25 cellular contexts compared by ENCODE assay signal in the genomic region with DNA sequence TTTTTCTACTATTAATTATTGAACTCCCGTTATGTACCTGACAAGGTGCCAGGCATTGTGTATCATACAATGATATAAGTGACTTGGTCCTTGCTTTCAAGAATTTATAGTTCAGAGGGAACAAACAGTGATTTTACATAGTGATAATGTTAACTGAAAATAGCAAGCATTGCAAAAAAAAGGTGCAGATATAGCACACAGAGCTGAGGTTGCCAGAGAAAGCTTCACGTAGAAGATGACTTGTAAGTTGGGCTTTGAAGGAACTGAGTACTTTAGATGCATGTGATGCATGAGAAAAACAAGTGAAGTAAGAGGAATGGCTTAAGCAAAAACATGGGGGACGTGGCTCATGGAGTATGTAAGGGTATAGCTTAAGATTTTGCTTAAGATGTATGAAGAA.
"Had no signal": no experiment of that assay in that cellular context is flagged by ENCODE, and none has a peak within 500 bp of the region (broad histone marks: within the 10 kb centered on the region; RNA-seq: fewer than 3 reads in every experiment).

No MANE protein-coding gene starts in this region.

- H3K4me3 ChIP-seq: Peyer's patch, SJSA1, SK-N-MC had no signal

- ATAC-seq: PC-3, T-cell had no signal

- DNase-seq: NCI-H1092; NCI-H1105 treated with DMSO at 0.1 percent for 48 hours; NCI-H1417 treated with DMSO at 0.1 percent for 48 hours; NCI-H146; NCI-H1694 treated with DMSO at 0.1 percent for 48 hours; NCI-H1930; NCI-H2081; NCI-H2107; NCI-H226; NCI-H446; NCI-H510A; NCI-H524 treated with DMSO at 0.1 percent for 48 hours; NCI-H69; NCI-H774; NK-92 treated with Interleukin-12 subunit alpha and Interleukin-12 subunit beta, amount 100 ng/mL, for 24 hours; PC-3; Peyer's patch; Right ventricle myocardium superior; SIG-M5; SW 1271; T-cell had no signal

- H3K4me1 ChIP-seq: Peyer's patch, SJSA1 had no signal

- H3K36me3 ChIP-seq: Peyer's patch, SJSA1 had no signal

- H3K9me3 ChIP-seq: Peyer's patch, SJSA1 had no signal

- H3K27me3 ChIP-seq: Peyer's patch, SJSA1 had no signal

- FAIRE-seq: HTR-8/SVneo had no signal

- H3K27ac ChIP-seq: HL-60, Peyer's patch, SJSA1, SK-N-MC had no signal
